ENCODE assay signal across 15 cellular contexts in genomic region chr17:57971572-57971971, GRCh38. TPM values are rescaled to one million over a fixed set of nuclear protein-coding genes. Genes with fewer than 3 reads are reported as not detected.
"Had no signal": no experiment of that assay in that cellular context is flagged by ENCODE, and none has a peak within 500 bp of the region (broad histone marks: within the 10 kb centered on the region; RNA-seq: fewer than 3 reads in every experiment).

No MANE protein-coding gene starts in this region.

- H3K4me1 ChIP-seq: uterus had no signal

- H3K27ac ChIP-seq: cardiac muscle cell, epithelial cell of prostate, skin epidermis, thyroid gland had no signal

- FAIRE-seq: astrocyte, colon had no signal

- DNase-seq: activated naive CD4-positive, alpha-beta T cell; effector CD8-positive, alpha-beta T cell; left cardiac atrium; stimulated activated CD4-positive, alpha-beta T cell treated with anti-CD3 and anti-CD28 coated beads, Interleukin-4, amount 100 ng/mL, for 4 hours; stimulated activated naive CD8-positive, alpha-beta T cell treated with anti-CD3 and anti-CD28 coated beads, Interleukin-15, amount 100 ng/mL, for 72 hours; T-helper 2 cell; thyroid gland; uterus had no signal

- ATAC-seq: left cardiac atrium; natural killer cell treated with Interleukin-12 subunit alpha and Interleukin-12 subunit beta and Interleukin-15 and Interleukin-18, amount 100 ng/mL, for 72 hours; stimulated activated naive CD8-positive, alpha-beta T cell treated with anti-CD3 and anti-CD28 coated beads, Interleukin-15, amount 100 ng/mL, for 72 hours had no signal

- H3K4me3 ChIP-seq: cardiac muscle cell, skin epidermis, thyroid gland, uterus had no signal

- H3K27me3 ChIP-seq: cardiac muscle cell, thyroid gland, uterus had no signal

- H3K36me3 ChIP-seq: uterus had no signal

- H3K9me3 ChIP-seq: thyroid gland, uterus had no signal

RNA-seq across cellular contexts. Expression of gene CUEDC1, which starts 16.4 kb away (rescaled TPM):
- total RNA-seq: activated T-helper 1 cell treated with anti-CD3 and anti-CD28 coated beads, Interleukin-12 subunit alpha, Interleukin-12 subunit beta, Interleukin-2, Interleukin-4 antibody, amounts not matched to agents 30 ng/mL and 10 ng/mL and 1 ng/mL, durations not matched to agents 14 hours and 24 hours and 36 hours had no signal
